1 cellular context compared by ENCODE assay signal in genomic region chr3:99823723-99824711, GRCh38.
TF ChIP-seq lines count a peak whose summit lies in the region.

No MANE protein-coding gene starts in this region.

TF ChIP-seq in GM12878, 131 proteins besides CTCF, POLR2A, EP300 and RAD21:
- TF ChIP-seq, protein P1, sequence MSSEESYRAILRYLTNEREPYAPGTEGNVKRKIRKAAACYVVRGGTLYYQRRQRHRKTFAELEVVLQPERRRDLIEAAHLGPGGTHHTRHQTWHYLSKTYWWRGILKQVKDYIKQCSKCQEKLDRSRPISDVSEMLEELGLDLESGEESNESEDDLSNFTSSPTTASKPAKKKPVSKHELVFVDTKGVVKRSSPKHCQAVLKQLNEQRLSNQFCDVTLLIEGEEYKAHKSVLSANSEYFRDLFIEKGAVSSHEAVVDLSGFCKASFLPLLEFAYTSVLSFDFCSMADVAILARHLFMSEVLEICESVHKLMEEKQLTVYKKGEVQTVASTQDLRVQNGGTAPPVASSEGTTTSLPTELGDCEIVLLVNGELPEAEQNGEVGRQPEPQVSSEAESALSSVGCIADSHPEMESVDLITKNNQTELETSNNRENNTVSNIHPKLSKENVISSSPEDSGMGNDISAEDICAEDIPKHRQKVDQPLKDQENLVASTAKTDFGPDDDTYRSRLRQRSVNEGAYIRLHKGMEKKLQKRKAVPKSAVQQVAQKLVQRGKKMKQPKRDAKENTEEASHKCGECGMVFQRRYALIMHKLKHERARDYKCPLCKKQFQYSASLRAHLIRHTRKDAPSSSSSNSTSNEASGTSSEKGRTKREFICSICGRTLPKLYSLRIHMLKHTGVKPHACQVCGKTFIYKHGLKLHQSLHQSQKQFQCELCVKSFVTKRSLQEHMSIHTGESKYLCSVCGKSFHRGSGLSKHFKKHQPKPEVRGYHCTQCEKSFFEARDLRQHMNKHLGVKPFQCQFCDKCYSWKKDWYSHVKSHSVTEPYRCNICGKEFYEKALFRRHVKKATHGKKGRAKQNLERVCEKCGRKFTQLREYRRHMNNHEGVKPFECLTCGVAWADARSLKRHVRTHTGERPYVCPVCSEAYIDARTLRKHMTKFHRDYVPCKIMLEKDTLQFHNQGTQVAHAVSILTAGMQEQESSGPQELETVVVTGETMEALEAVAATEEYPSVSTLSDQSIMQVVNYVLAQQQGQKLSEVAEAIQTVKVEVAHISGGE (CRISPR knock-in tag; IDR thresholded peaks at IDR 0.05), result no peak
- TF ChIP-seq RELA (IDR thresholded peaks at IDR 0.05; ENCODE audit: borderline replicate concordance, partially characterized antibody), result no peak
- TF ChIP-seq, protein P2, sequence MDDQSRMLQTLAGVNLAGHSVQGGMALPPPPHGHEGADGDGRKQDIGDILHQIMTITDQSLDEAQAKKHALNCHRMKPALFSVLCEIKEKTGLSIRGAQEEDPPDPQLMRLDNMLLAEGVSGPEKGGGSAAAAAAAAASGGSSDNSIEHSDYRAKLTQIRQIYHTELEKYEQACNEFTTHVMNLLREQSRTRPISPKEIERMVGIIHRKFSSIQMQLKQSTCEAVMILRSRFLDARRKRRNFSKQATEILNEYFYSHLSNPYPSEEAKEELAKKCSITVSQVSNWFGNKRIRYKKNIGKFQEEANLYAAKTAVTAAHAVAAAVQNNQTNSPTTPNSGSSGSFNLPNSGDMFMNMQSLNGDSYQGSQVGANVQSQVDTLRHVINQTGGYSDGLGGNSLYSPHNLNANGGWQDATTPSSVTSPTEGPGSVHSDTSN (IDR thresholded peaks at IDR 0.05; ENCODE audit: insufficient replicate concordance, low read depth, low read length), result no peak
- TF ChIP-seq TAF1 (IDR thresholded peaks at IDR 0.05; ENCODE audit: borderline replicate concordance, low read depth, low read length), result no peak
